ENCODE assay signal across 8 cellular contexts in genomic region chr1:12275370-12275769, GRCh38. TPM values are rescaled to one million over a fixed set of nuclear protein-coding genes. Genes with fewer than 3 reads are reported as not detected.
DNase-seq lines count a peak whose midpoint lies in the region; ATAC-seq and TF ChIP-seq lines count a peak whose summit lies in the region.

No MANE protein-coding gene starts in this region.

- DNase-seq in NCI-H460 (ENCODE audit: extremely low read depth, low read depth) (peak; percentile 4), hepatic stellate cell (ENCODE audit: low spot score) (peak; percentile 26)
- peak; percentile 12 for DNase-seq in activated gamma-delta T cell treated with anti-CD3 and anti-CD28 coated beads, Interleukin-2, amount 50 U/mL, for 16 hours (ENCODE audit: low read depth)
- DNase-seq in stimulated activated CD4-positive, alpha-beta T cell treated with anti-CD3 and anti-CD28 coated beads, Interleukin-4, amount 100 ng/mL, for 4 hours, result peak; percentile 13 to 39

- ATAC-seq in GM21367 (IDR thresholded peaks at IDR 0.05; ENCODE audit: unreplicated experiment) (no peak), HG03139 (IDR thresholded peaks at IDR 0.05; ENCODE audit: unreplicated experiment) (no peak), GM18520 (IDR thresholded peaks at IDR 0.05; ENCODE audit: unreplicated experiment) (no peak)

- peak; percentile 69 for TF ChIP-seq CTCF in GM12873 (IDR thresholded peaks at IDR 0.05; ENCODE audit: insufficient read depth, low read depth, low read length, missing control alignments)

RNA-seq across cellular contexts. Expression of gene VPS13D, which starts 45.5 kb away (rescaled TPM):
- 10.4 and 13.7 TPM in 2 replicates for total RNA-seq in NCI-H460 (2014; rRNA removed; shearing (Covaris generic))
- polyA plus RNA-seq in NCI-H460 (2014; cell fraction: nucleus; rRNA removed), result 9.9 and 11.3 TPM in 2 replicates
